8 cellular contexts compared by ENCODE assay signal in the genomic region with DNA sequence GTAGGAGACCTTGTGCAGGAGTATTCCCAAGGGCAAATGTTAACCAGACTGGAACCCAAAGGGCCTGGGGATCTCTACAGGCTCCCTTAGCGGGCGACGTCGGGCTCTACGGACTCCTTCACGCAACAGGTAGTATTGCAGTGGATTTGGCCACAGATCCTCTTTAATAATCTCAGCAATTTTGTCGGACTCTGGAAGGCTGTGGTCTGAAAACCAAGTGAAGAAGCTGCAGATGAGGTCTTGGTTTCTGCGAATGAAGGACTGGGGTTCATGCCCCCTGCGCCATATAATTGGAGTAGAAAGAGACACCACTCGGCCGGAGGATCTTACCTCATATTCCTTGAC. TPM values are rescaled to one million over a fixed set of nuclear protein-coding genes. Genes with fewer than 3 reads are reported as not detected.
DNase-seq lines count a peak whose midpoint lies in the region; ATAC-seq and TF ChIP-seq lines count a peak whose summit lies in the region.

No MANE protein-coding gene starts in this region.

- CTCF ChIA-PET in A673 (lab: Charles Lee) (no interaction called here), mammary epithelial cell (lab: Charles Lee; ENCODE audit: low non-redundant PET) (no interaction called here)

- H3K4me3 ChIP-seq in A673 (ENCODE audit: low read depth, low read length, poor library complexity, severe bottlenecking): peak overlapping the region; percentile 94
- peak overlapping the region; percentile 94 for H3K4me3 ChIP-seq in HUES64 (ENCODE audit: low read length)
- peak overlapping the region; percentile 67 to 95 (median 72) for H3K4me3 ChIP-seq in mammary epithelial cell (replicated peaks in 1 of 3; ENCODE audit: insufficient read depth in 1 of 3, low read depth in 2 of 3, low read length in 3 of 3)
- H3K4me3 ChIP-seq in mucosa of stomach (ENCODE audit: low read length): peak overlapping the region; percentile 77

- WGBS in HUES64: 94% methylated on average over 11 of the region's 11 CpGs
- 29% methylated on average over 11 of the region's 11 CpGs for WGBS in mammary epithelial cell (ENCODE audit: low coverage, missing lambda C conversion rate)

- BruUV-seq in A673 (replicated peaks; lab: Mats Ljungman, UMichigan): no TSS peak
- BruUV-seq in mammary epithelial cell (replicated peaks; lab: Mats Ljungman, UMichigan): no TSS peak

- H3K27me3 ChIP-seq in A673 (replicated peaks; ENCODE audit: insufficient read depth, low read depth, low read length, poor library complexity) (no peaks in the 10 kb centered on the region), HUES64 (ENCODE audit: insufficient read depth, low read length) (no peaks in the 10 kb centered on the region), mammary epithelial cell (ENCODE audit: insufficient read depth, low read length) (no peaks in the 10 kb centered on the region), mucosa of stomach (ENCODE audit: control insufficient read depth, insufficient read depth, low read length) (no peaks in the 10 kb centered on the region)

- peak overlapping the region; percentile 91; the same call in 1 of the 2 replicates for H3K9ac ChIP-seq in HUES64 (ENCODE audit: low read depth, low read length)
- peak overlapping the region; percentile 98 for H3K9ac ChIP-seq in mammary epithelial cell (ENCODE audit: insufficient read depth, low read length)
- H3K9ac ChIP-seq in mucosa of stomach (ENCODE audit: low read length): peak overlapping the region; percentile 96

- DNase-seq in A673 (ENCODE audit: low spot score) (no peak), mammary epithelial cell (no peak), HT-29 (ENCODE audit: low spot score) (no peak), D341Med (ENCODE audit: low spot score) (no peak), NCI-H2227 treated with DMSO at 0.1 percent for 48 hours (lab: John Stamatoyannopoulos, UW) (no peak)

- dilution Hi-C loops in mammary epithelial cell (cut with HindIII; ENCODE audit: low sequenced_read_pairs): no loop called here

- in situ Hi-C loops in mammary epithelial cell (cut with MboI; ENCODE audit: low sequenced_read_pairs in 2 of 2): loop anchor here (5.0 to 25.0 kb wide), 3 partner anchors 94 to 256 kb away; a partner anchor contains a TSS

- peaks cover 6% of the 10 kb centered on the region for H3K36me3 ChIP-seq in A673 (ENCODE audit: insufficient read depth, low read length, poor library complexity, severe bottlenecking)
- peaks cover 15% of the 10 kb centered on the region for H3K36me3 ChIP-seq in HUES64 (ENCODE audit: insufficient read depth, low read length)
- H3K36me3 ChIP-seq in mammary epithelial cell (ENCODE audit: insufficient read depth, low read length): peaks cover 9% of the 10 kb centered on the region
- no peaks in the 10 kb centered on the region for H3K36me3 ChIP-seq in mucosa of stomach (ENCODE audit: control insufficient read depth, insufficient read depth, low read length)

- H3K4me1 ChIP-seq in A673 (ENCODE audit: insufficient read depth, low read length, poor library complexity, severe bottlenecking): peaks cover 33% of the 10 kb centered on the region
- peaks cover 19% of the 10 kb centered on the region for H3K4me1 ChIP-seq in HUES64 (ENCODE audit: insufficient read depth, low read length)
- peaks cover 11% of the 10 kb centered on the region for H3K4me1 ChIP-seq in mammary epithelial cell (ENCODE audit: insufficient read depth, low read length)
- H3K4me1 ChIP-seq in mucosa of stomach (ENCODE audit: control insufficient read depth, insufficient read depth, low read length): peaks cover 20% of the 10 kb centered on the region

- no peak overlapping the region for H2AFZ ChIP-seq in mammary epithelial cell (ENCODE audit: low read depth, low read length)

- intact Hi-C loops in A673 (cut with micrococcal nuclease; ENCODE audit: unreplicated experiment): loop anchor here (5.0 to 10.0 kb wide), 2 partner anchors 369 to 566 kb away; no protein-coding TSS in a partner anchor
- intact Hi-C loops in mammary epithelial cell (cut with micrococcal nuclease): loop anchor here (2.0 to 10.0 kb wide), 2 partner anchors 124 to 164 kb away; no protein-coding TSS in a partner anchor

- H3K9me3 ChIP-seq in A673 (ENCODE audit: low read depth, low read length, poor library complexity, severe bottlenecking): no peaks in the 10 kb centered on the region
- no peaks in the 10 kb centered on the region for H3K9me3 ChIP-seq in HUES64 (ENCODE audit: insufficient read depth, low read depth, low read length)
- H3K9me3 ChIP-seq in mammary epithelial cell (replicated peaks; ENCODE audit: insufficient read depth, low read length): no peaks in the 10 kb centered on the region
- H3K9me3 ChIP-seq in mucosa of stomach (ENCODE audit: control insufficient read depth, low read length): no peaks in the 10 kb centered on the region

- peaks cover 63% of the 10 kb centered on the region for H3K79me2 ChIP-seq in mammary epithelial cell (ENCODE audit: insufficient read depth, low read length)

- POLR2A ChIA-PET in A673 (lab: Charles Lee; ENCODE audit: low non-redundant PET): no interaction called here

- H3K27ac ChIP-seq in A673 (ENCODE audit: low read depth, low read length, poor library complexity, severe bottlenecking) (no peak overlapping the region), HUES64 (ENCODE audit: low read depth, low read length) (no peak overlapping the region), mammary epithelial cell (ENCODE audit: insufficient read depth, low read depth, low read length) (peak overlapping the region; percentile 95)

- peak overlapping the region; percentile 96 for H3K4me2 ChIP-seq in mammary epithelial cell (ENCODE audit: insufficient read depth, low read depth, low read length)

- TF ChIP-seq CTCF in A673 (conservative IDR thresholded peaks at IDR 0.05; ENCODE audit: low read depth, low read length) (no peak), mammary epithelial cell (conservative IDR thresholded peaks at IDR 0.05 in 1 of 2, IDR thresholded peaks at IDR 0.05 in 1 of 2; ENCODE audit: extremely low read depth in 1 of 2, insufficient read depth in 1 of 2, low read depth in 1 of 2, low read length in 2 of 2) (no peak)

- ATAC-seq in GM19035 (IDR thresholded peaks at IDR 0.05; ENCODE audit: unreplicated experiment): no peak

- H4K20me1 ChIP-seq in mammary epithelial cell (ENCODE audit: insufficient read depth, low read length): peaks cover 2% of the 10 kb centered on the region

RNA-seq across cellular contexts. Expression of a gene that starts 1.3 kb away (rescaled TPM):
- total RNA-seq in A673 (2021) (39.7 and 41.1 TPM in 2 replicates), mammary epithelial cell (100 to 1,000 TPM; 103 to 167 TPM)
- 42.9 TPM for polyA plus RNA-seq in HUES64 (2013, experiment 1 of 2)
- 44.1 TPM for polyA plus RNA-seq in HUES64 (2013, experiment 2 of 2)
- polyA plus RNA-seq in mammary epithelial cell: 64.6 TPM
- 105 TPM for polyA minus RNA-seq in mammary epithelial cell
- total RNA-seq in HT-29 (2014; rRNA removed; shearing (Covaris generic)): 62.6 and 63.2 TPM in 2 replicates

RNA-seq across cellular contexts. Expression of a gene that starts 24.6 kb away (rescaled TPM):
- 17.2 and 17.7 TPM in 2 replicates for total RNA-seq in A673 (2021)
- polyA plus RNA-seq in HUES64 (2013, experiment 1 of 2): 17.7 TPM
- 17.5 TPM for polyA plus RNA-seq in HUES64 (2013, experiment 2 of 2)
- total RNA-seq in mammary epithelial cell: 10 to 100 TPM; 11.8 to 14.5 TPM
- 8.9 TPM for polyA plus RNA-seq in mammary epithelial cell
- polyA minus RNA-seq in mammary epithelial cell: 18.9 TPM
- 9.2 and 10.3 TPM in 2 replicates for total RNA-seq in HT-29 (2014; rRNA removed; shearing (Covaris generic))
